ENCODE assay signal across 9 cellular contexts in the genomic region with DNA sequence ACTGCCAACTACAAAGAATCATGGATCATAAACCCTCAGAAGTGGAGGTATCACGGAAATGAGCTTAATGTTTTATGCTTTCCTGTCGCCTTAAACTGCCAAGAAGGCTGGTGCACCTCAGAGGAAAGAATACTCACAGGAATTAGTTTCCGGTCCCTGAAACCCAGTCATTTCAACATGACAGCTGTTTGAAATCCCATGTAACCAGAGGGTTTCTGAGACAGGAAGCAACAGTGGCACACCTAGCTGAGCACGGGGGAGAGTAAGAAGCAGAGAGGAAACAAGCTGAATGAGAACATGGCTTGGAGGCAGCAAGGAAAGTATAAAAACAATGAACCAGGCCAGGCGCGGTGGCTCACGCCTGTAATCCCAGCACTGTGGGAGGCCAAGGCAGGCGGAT. TPM values are rescaled to one million over a fixed set of nuclear protein-coding genes. Genes with fewer than 3 reads are reported as not detected.
DNase-seq lines count a peak whose midpoint lies in the region; ATAC-seq lines count a peak whose summit lies in the region.
"Had no signal": no experiment of that assay in that cellular context is flagged by ENCODE, and none has a peak within 500 bp of the region (broad histone marks: within the 10 kb centered on the region; RNA-seq: fewer than 3 reads in every experiment).

No MANE protein-coding gene starts in this region.

- H3K36me3 Mint-ChIP-seq in naive thymus-derived CD8-positive, alpha-beta T cell, result peaks cover 0 to 3% (median 0%) of the 10 kb centered on the region in 3 donors

- H3K27me3 Mint-ChIP-seq in naive thymus-derived CD8-positive, alpha-beta T cell, result no peaks in the 10 kb centered on the region

- H3K4me1 Mint-ChIP-seq in naive thymus-derived CD8-positive, alpha-beta T cell, result peaks cover 39 to 85% (median 69%) of the 10 kb centered on the region in 4 donors

- POLR2A ChIA-PET in naive thymus-derived CD8-positive, alpha-beta T cell (lab: Charles Lee), result interaction anchor here (0.6 to 2.2 kb wide), 12 partner anchors 10 to 106 kb away, joined by 3 to 7 read pairs (median 4); no protein-coding TSS in a partner anchor

- ATAC-seq in HG03378 (IDR thresholded peaks at IDR 0.05; ENCODE audit: unreplicated experiment) (peak; percentile 28), HG03095 (IDR thresholded peaks at IDR 0.05; ENCODE audit: unreplicated experiment) (no peak), HG02885 (IDR thresholded peaks at IDR 0.05; ENCODE audit: poor library complexity, unreplicated experiment) (no peak)
- ATAC-seq in naive thymus-derived CD8-positive, alpha-beta T cell, result no peak

- peak overlapping the region; percentile 47 to 88 (median 74) for H3K4me3 Mint-ChIP-seq in naive thymus-derived CD8-positive, alpha-beta T cell

- H3K9me3 Mint-ChIP-seq in naive thymus-derived CD8-positive, alpha-beta T cell, result no peaks in the 10 kb centered on the region

- DNase-seq in GDM1 (lab: John Stamatoyannopoulos, UW), result peak; percentile 18
- DNase-seq in activated T-helper 9 cell treated with anti-CD3 and anti-CD28 coated beads, Interleukin-2, amount 50 U/mL, for 16 hours (ENCODE audit: low read depth), result peak; percentile 8
- peak in 8 of 10 donors; percentile 4 to 55 (median 17) for DNase-seq in naive thymus-derived CD8-positive, alpha-beta T cell
- DNase-seq in SKM-1 treated with dmso at 0.1 percent for 144 hours (lab: John Stamatoyannopoulos, UW; ENCODE audit: unreplicated experiment), result no peak
- DNase-seq in iPS-NIHi11 (ENCODE audit: low spot score), result no peak
- DNase-seq: NCI-H526 treated with DMSO at 0.1 percent for 48 hours had no signal

- H3K27ac Mint-ChIP-seq in naive thymus-derived CD8-positive, alpha-beta T cell, result peak overlapping the region; percentile 68 to 98 (median 83)

RNA-seq across cellular contexts. Expression of gene JAK1, which starts 3.9 kb away (rescaled TPM):
- total RNA-seq in naive thymus-derived CD8-positive, alpha-beta T cell, result 100 to 1,000 TPM; 346 to 361 TPM
- 100 to 1,000 TPM; 162 to 244 (median 174) TPM for polyA plus RNA-seq in naive thymus-derived CD8-positive, alpha-beta T cell

Comparison
In these comparisons a context has a peak if more than half of its experiments do, and no peak if none do; other contexts are left out.
1. DNase-seq: peak in GDM1 (single experiment), activated T-helper 9 cell treated with anti-CD3 and anti-CD28 coated beads, Interleukin-2, amount 50 U/mL, for 16 hours (single experiment) and naive thymus-derived CD8-positive, alpha-beta T cell (8 of 10); none in SKM-1 treated with dmso at 0.1 percent for 144 hours (single experiment) and iPS-NIHi11 (single experiment).